1 cellular context compared by ENCODE assay signal in the genomic region with DNA sequence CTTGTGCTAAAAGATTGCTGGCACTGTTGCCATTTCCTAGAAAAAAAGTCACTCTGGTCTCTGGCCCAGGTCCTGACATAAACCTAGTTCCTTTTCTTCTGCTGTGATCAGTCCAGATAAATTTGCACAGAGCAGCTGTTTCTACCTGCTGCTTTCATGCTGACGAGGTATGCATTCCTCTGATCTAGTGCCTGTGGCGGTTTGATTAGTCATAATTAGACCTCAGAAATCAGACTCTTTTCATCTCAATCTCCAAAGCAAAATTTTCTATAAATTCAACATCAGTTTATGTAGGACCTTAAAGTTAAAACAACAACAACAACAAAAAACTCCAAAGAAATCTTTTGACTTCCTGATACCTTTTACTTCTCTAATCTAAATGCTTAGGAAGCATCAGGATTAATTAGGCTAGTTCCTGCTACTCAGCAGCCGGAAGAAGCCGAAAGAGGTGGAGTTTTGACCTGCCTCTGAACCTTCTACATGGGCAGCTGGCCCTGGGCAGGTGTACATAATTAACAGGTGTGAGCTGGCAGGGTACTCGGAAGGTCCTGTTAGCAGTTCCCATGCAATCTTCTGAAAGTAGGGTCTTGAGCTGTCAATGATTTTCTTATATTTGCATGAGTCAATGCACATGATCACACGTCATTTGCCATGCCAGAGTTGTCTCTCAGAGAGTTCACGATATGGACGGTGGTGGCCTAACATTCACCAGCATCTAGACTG.
TF ChIP-seq lines count a peak whose summit lies in the region.

No MANE protein-coding gene starts in this region.

TF ChIP-seq in GM23338, 12 proteins besides CTCF, POLR2A, EP300 and RAD21 (continued from another document):
- no peak for TF ChIP-seq ZNF462 (CRISPR knock-in tag; IDR thresholded peaks at IDR 0.05)
- TF ChIP-seq ZNF331 (CRISPR knock-in tag; IDR thresholded peaks at IDR 0.05; ENCODE audit: low read depth) = no peak
- TF ChIP-seq CREB1 (CRISPR knock-in tag; IDR thresholded peaks at IDR 0.05; ENCODE audit: low read depth) = no peak
TF ChIP-seq in GM23338: peak in this region for 0.
